ENCODE assay signal across 19 cellular contexts in the genomic region with DNA sequence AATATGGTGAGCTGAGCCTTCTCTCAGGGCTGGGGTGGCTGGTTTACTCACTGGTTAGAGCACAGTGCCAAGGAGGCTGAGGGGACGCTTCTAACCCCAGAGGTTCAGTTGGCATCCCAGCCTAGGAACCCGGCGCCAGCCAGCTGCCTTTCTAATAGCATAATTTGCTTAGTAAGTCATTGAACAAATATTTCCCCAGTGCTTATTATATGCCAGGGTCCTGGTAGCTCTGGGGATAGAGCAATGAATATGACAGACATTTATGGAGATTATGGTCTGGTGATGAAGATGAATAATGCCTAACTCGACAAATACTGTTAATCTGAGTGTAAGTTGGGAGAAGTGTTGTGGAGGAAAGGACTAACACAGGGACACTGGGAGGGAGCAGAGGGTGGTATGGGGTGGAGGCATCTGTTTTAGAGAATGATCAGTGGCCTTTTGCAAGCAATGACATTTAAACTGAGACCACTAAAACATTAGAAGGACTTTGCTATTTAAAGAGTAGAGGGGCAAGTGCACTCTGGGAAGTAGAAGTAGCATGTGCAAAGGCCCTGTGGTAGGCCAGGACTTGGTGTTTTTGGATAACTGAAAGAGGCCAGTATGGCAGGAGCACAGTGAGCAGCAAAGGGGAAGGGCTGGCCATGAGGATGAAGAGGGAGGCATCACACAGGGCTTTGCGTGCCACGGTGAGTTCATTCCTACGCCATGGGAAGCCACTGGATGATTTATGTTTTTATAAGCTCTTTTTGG.
"Had no signal": no experiment of that assay in that cellular context is flagged by ENCODE, and none has a peak within 500 bp of the region (broad histone marks: within the 10 kb centered on the region; RNA-seq: fewer than 3 reads in every experiment).

No MANE protein-coding gene starts in this region.

- H3K27me3 ChIP-seq: neutrophil, transverse colon had no signal

- ATAC-seq: heart left ventricle; sciatic nerve; stimulated activated naive B cell treated with anti-CD40 and anti-IgM and Interleukin-4, amounts not matched to agents 10 μg/mL and 1 μg/mL and 100 μg/mL, for 72 hours; stimulated activated naive CD8-positive, alpha-beta T cell treated with anti-CD3 and anti-CD28 coated beads, Interleukin-15, amount 100 ng/mL, for 72 hours had no signal

- H3K4me3 Mint-ChIP-seq: nephron progenitor cell; stimulated activated naive B cell treated with anti-CD40 and anti-IgM and Interleukin-4, amounts not matched to agents 10 μg/mL and 1 μg/mL and 100 μg/mL, for 72 hours; stimulated activated naive CD8-positive, alpha-beta T cell treated with anti-CD3 and anti-CD28 coated beads, Interleukin-15, amount 100 ng/mL, for 72 hours had no signal

- H3K9me3 Mint-ChIP-seq: nephron progenitor cell; stimulated activated naive CD8-positive, alpha-beta T cell treated with anti-CD3 and anti-CD28 coated beads, Interleukin-15, amount 100 ng/mL, for 72 hours had no signal

- H3K36me3 Mint-ChIP-seq: naive B cell; stimulated activated naive B cell treated with anti-CD40 and anti-IgM and Interleukin-4, amounts not matched to agents 10 μg/mL and 1 μg/mL and 100 μg/mL, for 72 hours had no signal

- H3K4me1 Mint-ChIP-seq: stimulated activated naive B cell treated with anti-CD40 and anti-IgM and Interleukin-4, amounts not matched to agents 10 μg/mL and 1 μg/mL and 100 μg/mL, for 72 hours; stimulated activated naive CD8-positive, alpha-beta T cell treated with anti-CD3 and anti-CD28 coated beads, Interleukin-15, amount 100 ng/mL, for 72 hours had no signal

- H3K9me3 ChIP-seq: heart left ventricle, neutrophil, thoracic aorta, transverse colon had no signal

- H3K4me3 ChIP-seq: dorsolateral prefrontal cortex, heart left ventricle, skin epidermis, thoracic aorta, transverse colon had no signal

- H3K4me1 ChIP-seq: heart left ventricle, transverse colon had no signal

- H3K27ac ChIP-seq: dorsolateral prefrontal cortex, heart left ventricle, neutrophil, skin epidermis, thoracic aorta, transverse colon had no signal

- DNase-seq: cortex of kidney; dorsolateral prefrontal cortex; effector CD8-positive, alpha-beta T cell; foreskin melanocyte; heart left ventricle; hippocampal formation; kidney glomerular epithelial cell; mesendoderm; naive B cell; nephron progenitor cell; stimulated activated CD4-positive, alpha-beta T cell treated with anti-CD3 and anti-CD28 coated beads, Interleukin-2, amount 100 ng/mL, for 24 hours; stimulated activated CD4-positive, alpha-beta T cell treated with anti-CD3 and anti-CD28 coated beads, Interleukin-4, amount 100 ng/mL, for 4 hours; stimulated activated naive B cell treated with anti-CD40 and anti-IgM and Interleukin-4, amounts not matched to agents 10 μg/mL and 1 μg/mL and 100 μg/mL, for 72 hours; stimulated activated naive CD8-positive, alpha-beta T cell treated with anti-CD3 and anti-CD28 coated beads, Interleukin-15, amount 100 ng/mL, for 72 hours; transverse colon had no signal

- H3K36me3 ChIP-seq: heart left ventricle, neutrophil, thoracic aorta, transverse colon had no signal

- H3K27me3 Mint-ChIP-seq: stimulated activated naive B cell treated with anti-CD40 and anti-IgM and Interleukin-4, amounts not matched to agents 10 μg/mL and 1 μg/mL and 100 μg/mL, for 72 hours; stimulated activated naive CD8-positive, alpha-beta T cell treated with anti-CD3 and anti-CD28 coated beads, Interleukin-15, amount 100 ng/mL, for 72 hours had no signal

- H3K27ac Mint-ChIP-seq: nephron progenitor cell; stimulated activated naive B cell treated with anti-CD40 and anti-IgM and Interleukin-4, amounts not matched to agents 10 μg/mL and 1 μg/mL and 100 μg/mL, for 72 hours; stimulated activated naive CD8-positive, alpha-beta T cell treated with anti-CD3 and anti-CD28 coated beads, Interleukin-15, amount 100 ng/mL, for 72 hours had no signal
